ENCODE assay signal across 14 cellular contexts in genomic region chr12:108461071-108461670, GRCh38. TPM values are rescaled to one million over a fixed set of nuclear protein-coding genes. Genes with fewer than 3 reads are reported as not detected.
A peak's percentile ranks its signal among the peaks of the same experiment; 100 is the strongest.
DNase-seq lines count a peak whose midpoint lies in the region; TF ChIP-seq lines count a peak whose summit lies in the region.
"Had no signal": no experiment of that assay in that cellular context is flagged by ENCODE, and none has a peak within 500 bp of the region (broad histone marks: within the 10 kb centered on the region; RNA-seq: fewer than 3 reads in every experiment).

No MANE protein-coding gene starts in this region.

- CTCF ChIA-PET in MCF 10A (lab: Yijun Ruan, JAX) = interaction anchor here (0.7 to 1.0 kb wide), 2 partner anchors 355 to 543 kb away, joined by 3 to 7 read pairs; no protein-coding TSS in a partner anchor

- in situ Hi-C loops in ACHN (cut with HindIII; ENCODE audit: low pct_ligation_motif_present, low pct_unique_long_range_greater_than_20kb, low sequenced_read_pairs) = no loop called here

- no peaks in the 10 kb centered on the region for H3K4me1 Mint-ChIP-seq in MCF 10A (ENCODE audit: insufficient read depth, unreplicated experiment)

- H3K27ac ChIP-seq in caudate nucleus (ENCODE audit: low read depth, low read length) = peak overlapping the region; percentile 58
- H3K27ac ChIP-seq: BLaER1 treated with 17β-estradiol and CSF1 and Interleukin-3, amounts not matched to agents 10 nM and 100 nM; GM23248 had no signal

- no TSS peak for BruUV-seq in MCF 10A (replicated peaks; lab: Mats Ljungman, UMichigan)

- no peaks in the 10 kb centered on the region for H3K9me3 Mint-ChIP-seq in MCF 10A (ENCODE audit: unreplicated experiment)
- H3K9me3 Mint-ChIP-seq: CD4-positive, CD25-positive, alpha-beta regulatory T cell; H9 had no signal

- no peak overlapping the region for H3K4me3 Mint-ChIP-seq in MCF 10A (ENCODE audit: unreplicated experiment)
- H3K4me3 Mint-ChIP-seq: CD4-positive, CD25-positive, alpha-beta regulatory T cell; H9 had no signal

- TF ChIP-seq CTCF in MCF 10A (IDR thresholded peaks at IDR 0.05; ENCODE audit: unreplicated experiment) = no peak

- no peak overlapping the region for H3K27ac Mint-ChIP-seq in MCF 10A (ENCODE audit: low read depth, unreplicated experiment)
- H3K27ac Mint-ChIP-seq: CD4-positive, CD25-positive, alpha-beta regulatory T cell had no signal

- H3K27me3 Mint-ChIP-seq in MCF 10A (ENCODE audit: insufficient read depth, unreplicated experiment) = peaks cover 26% of the 10 kb centered on the region

- no peaks in the 10 kb centered on the region for H3K36me3 Mint-ChIP-seq in MCF 10A (ENCODE audit: insufficient read depth, unreplicated experiment)
- H3K36me3 Mint-ChIP-seq: CD4-positive, CD25-positive, alpha-beta regulatory T cell had no signal

- intact Hi-C loops in MCF 10A (cut with micrococcal nuclease) = no loop called here

- POLR2A ChIA-PET in MCF 10A (lab: Yijun Ruan, JAX) = no interaction called here

- DNase-seq in ACHN (peak; percentile 54), caudate nucleus (lab: John Stamatoyannopoulos, UW) (peak in 24 of 61 donors; percentile 1 to 75 (median 22)), kidney tubule cell (ENCODE audit: low spot score) (peak; percentile 33), putamen (ENCODE audit: low spot score) (peak; percentile 68), MCF 10A (ENCODE audit: unreplicated experiment) (no peak), T-helper 9 cell (no peak)
- DNase-seq in stimulated activated naive CD4-positive, alpha-beta T cell treated with Interleukin-2 at 50 U/mL for 16 hours (lab: John Stamatoyannopoulos, UW) = no peak
- DNase-seq: 8988T; Calu3; CD4-positive, CD25-positive, alpha-beta regulatory T cell; DMS79; GM23248; H9 had no signal

RNA-seq across cellular contexts. Expression of gene FICD, which starts 53.9 kb away (rescaled TPM):
- 14.3 and 15.2 TPM in 2 replicates for total RNA-seq in MCF 10A (2022)

Comparison
In these comparisons a context has a peak if more than half of its experiments do, and no peak if none do; other contexts are left out.
1. DNase-seq: peak in ACHN (single experiment), kidney tubule cell (single experiment) and putamen (single experiment); none in stimulated activated naive CD4-positive, alpha-beta T cell treated with Interleukin-2 at 50 U/mL for 16 hours (single experiment), MCF 10A (single experiment) and T-helper 9 cell (single experiment).